Comparison of ENCODE assay signal across 1 cellular context in the genomic region with DNA sequence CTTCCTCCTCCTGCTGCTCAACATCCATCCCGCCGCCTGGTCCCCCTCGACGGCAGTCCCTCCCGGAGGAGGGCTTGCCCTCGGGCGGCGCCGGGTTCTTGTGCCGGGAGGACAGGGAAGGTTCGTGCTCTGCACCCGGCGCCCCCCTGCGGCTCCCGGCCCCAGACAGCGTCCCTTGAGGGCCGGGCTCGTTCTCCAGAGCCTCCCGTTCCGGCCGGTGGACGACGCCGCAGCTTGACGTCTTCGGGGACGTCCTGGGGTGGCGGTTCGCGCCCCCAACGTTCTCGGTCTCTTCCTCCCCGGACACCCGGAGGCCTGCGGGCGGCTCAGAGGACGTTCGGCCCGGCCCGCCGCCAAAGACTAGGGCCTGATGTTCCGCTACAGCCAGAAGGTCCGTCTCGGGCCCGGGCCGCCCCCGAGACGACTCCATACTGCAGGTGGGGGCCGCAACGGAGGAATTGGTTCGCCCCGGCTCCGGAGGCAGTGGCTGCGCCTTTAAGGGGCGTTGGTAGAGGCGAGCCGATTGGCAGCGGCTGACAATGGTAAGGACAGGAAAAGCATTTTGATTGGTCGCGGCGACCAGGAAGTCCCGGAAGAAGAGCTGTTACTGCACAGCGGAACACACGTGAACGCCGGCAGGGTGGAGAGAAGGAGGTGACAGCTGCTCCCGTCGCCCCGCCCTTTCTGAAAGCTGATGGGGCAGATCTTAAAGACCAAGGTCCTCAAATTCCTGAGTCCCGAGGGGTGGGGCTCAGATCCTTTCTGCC.
TF ChIP-seq lines count a peak whose summit lies in the region.

BORCS6 (minus strand) TSS at position 470 of the 767 bp plus-strand sequence; CDS start at position 430, 40 bp downstream.

TF ChIP-seq in K562, 482 proteins besides CTCF, POLR2A, EP300 and RAD21 (continued from another document and continues in another):
- TF ChIP-seq E2F8 (IDR thresholded peaks at IDR 0.05; ENCODE audit: low read depth, partially characterized antibody) (peak; percentile 79), SRSF1 (IDR thresholded peaks at IDR 0.05; ENCODE audit: low read depth, low read length) (no peak), ARID3B (CRISPR knock-in tag; IDR thresholded peaks at IDR 0.05; ENCODE audit: borderline replicate concordance) (no peak), FOXA3 (CRISPR knock-in tag; conservative IDR thresholded peaks at IDR 0.05 in 1 of 2, IDR thresholded peaks at IDR 0.05 in 1 of 2) (no peak), ARNT (IDR thresholded peaks at IDR 0.05) (no peak), ZNF764 (CRISPR knock-in tag; IDR thresholded peaks at IDR 0.05; ENCODE audit: low read depth) (peak; percentile 44; the same call in 1 of the 2 replicates), ZFP1 (CRISPR knock-in tag; IDR thresholded peaks at IDR 0.05) (no peak), EZH2 (IDR thresholded peaks at IDR 0.05; ENCODE audit: borderline replicate concordance, low read depth, low read length) (no peak), HNRNPLL (IDR thresholded peaks at IDR 0.05; ENCODE audit: low read depth, low read length, poor library complexity, severe bottlenecking) (peak; percentile 27), CAMTA2 (CRISPR knock-in tag; conservative IDR thresholded peaks at IDR 0.05) (no peak), GTF2B (IDR thresholded peaks at IDR 0.05; ENCODE audit: extremely low read depth, insufficient read length) (no peak), SMAD1 (IDR thresholded peaks at IDR 0.05; ENCODE audit: low read depth, low read length, partially characterized antibody) (no peak), BCOR (IDR thresholded peaks at IDR 0.05) (0 out of 2 replicates have a peak, but pooled peaks have one; percentile 16), ZNF551 (CRISPR knock-in tag; IDR thresholded peaks at IDR 0.05) (no peak), MEF2A (IDR thresholded peaks at IDR 0.05; ENCODE audit: control insufficient read depth, low read depth, low read length) (no peak), BMI1 (IDR thresholded peaks at IDR 0.05; ENCODE audit: low read length) (no peak), NFIX (CRISPR knock-in tag; IDR thresholded peaks at IDR 0.05; ENCODE audit: low read depth) (no peak), CREB1 (IDR thresholded peaks at IDR 0.05) (no peak), CREB1 (CRISPR knock-in tag; IDR thresholded peaks at IDR 0.05) (no peak), SOX6 (IDR thresholded peaks at IDR 0.05) (peak; percentile 15; the same call in 1 of the 2 replicates), STAT5A (IDR thresholded peaks at IDR 0.05; ENCODE audit: borderline replicate concordance, low read length) (no peak), ZNF175 (CRISPR knock-in tag; IDR thresholded peaks at IDR 0.05; ENCODE audit: low read depth) (no peak), TARDBP (IDR thresholded peaks at IDR 0.05) (no peak), SPI1 (IDR thresholded peaks at IDR 0.05; ENCODE audit: borderline replicate concordance, low read depth, low read length) (no peak), LCOR (CRISPR knock-in tag; IDR thresholded peaks at IDR 0.05) (0 out of 2 replicates have a peak, but pooled peaks have one; percentile 23), MBD1 (CRISPR knock-in tag; IDR thresholded peaks at IDR 0.05) (no peak), MBD2 (IDR thresholded peaks at IDR 0.05; ENCODE audit: borderline replicate concordance, low read depth) (peak; percentile 56; the same call in 1 of the 2 replicates), NCOA2 (IDR thresholded peaks at IDR 0.05; ENCODE audit: partially characterized antibody in 2 of 2) (no peak), POLR2H (tag; IDR thresholded peaks at IDR 0.05; ENCODE audit: low read depth) (no peak), NR1H2 (CRISPR knock-in tag; IDR thresholded peaks at IDR 0.05) (no peak), TBL1XR1 (IDR thresholded peaks at IDR 0.05; ENCODE audit: low read length in 2 of 2) (no peak), ZNF699 (CRISPR knock-in tag; IDR thresholded peaks at IDR 0.05; ENCODE audit: insufficient replicate concordance) (no peak), XRCC3 (IDR thresholded peaks at IDR 0.05) (no peak), KLF13 (tag; IDR thresholded peaks at IDR 0.05; ENCODE audit: borderline replicate concordance, low read depth) (no peak)
- TF ChIP-seq, protein P1, sequence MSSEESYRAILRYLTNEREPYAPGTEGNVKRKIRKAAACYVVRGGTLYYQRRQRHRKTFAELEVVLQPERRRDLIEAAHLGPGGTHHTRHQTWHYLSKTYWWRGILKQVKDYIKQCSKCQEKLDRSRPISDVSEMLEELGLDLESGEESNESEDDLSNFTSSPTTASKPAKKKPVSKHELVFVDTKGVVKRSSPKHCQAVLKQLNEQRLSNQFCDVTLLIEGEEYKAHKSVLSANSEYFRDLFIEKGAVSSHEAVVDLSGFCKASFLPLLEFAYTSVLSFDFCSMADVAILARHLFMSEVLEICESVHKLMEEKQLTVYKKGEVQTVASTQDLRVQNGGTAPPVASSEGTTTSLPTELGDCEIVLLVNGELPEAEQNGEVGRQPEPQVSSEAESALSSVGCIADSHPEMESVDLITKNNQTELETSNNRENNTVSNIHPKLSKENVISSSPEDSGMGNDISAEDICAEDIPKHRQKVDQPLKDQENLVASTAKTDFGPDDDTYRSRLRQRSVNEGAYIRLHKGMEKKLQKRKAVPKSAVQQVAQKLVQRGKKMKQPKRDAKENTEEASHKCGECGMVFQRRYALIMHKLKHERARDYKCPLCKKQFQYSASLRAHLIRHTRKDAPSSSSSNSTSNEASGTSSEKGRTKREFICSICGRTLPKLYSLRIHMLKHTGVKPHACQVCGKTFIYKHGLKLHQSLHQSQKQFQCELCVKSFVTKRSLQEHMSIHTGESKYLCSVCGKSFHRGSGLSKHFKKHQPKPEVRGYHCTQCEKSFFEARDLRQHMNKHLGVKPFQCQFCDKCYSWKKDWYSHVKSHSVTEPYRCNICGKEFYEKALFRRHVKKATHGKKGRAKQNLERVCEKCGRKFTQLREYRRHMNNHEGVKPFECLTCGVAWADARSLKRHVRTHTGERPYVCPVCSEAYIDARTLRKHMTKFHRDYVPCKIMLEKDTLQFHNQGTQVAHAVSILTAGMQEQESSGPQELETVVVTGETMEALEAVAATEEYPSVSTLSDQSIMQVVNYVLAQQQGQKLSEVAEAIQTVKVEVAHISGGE (CRISPR knock-in tag; IDR thresholded peaks at IDR 0.05): peak in 1 of 3 experiments; percentile 59; a peak in 1 of 6 replicates
- TF ChIP-seq, protein P2, sequence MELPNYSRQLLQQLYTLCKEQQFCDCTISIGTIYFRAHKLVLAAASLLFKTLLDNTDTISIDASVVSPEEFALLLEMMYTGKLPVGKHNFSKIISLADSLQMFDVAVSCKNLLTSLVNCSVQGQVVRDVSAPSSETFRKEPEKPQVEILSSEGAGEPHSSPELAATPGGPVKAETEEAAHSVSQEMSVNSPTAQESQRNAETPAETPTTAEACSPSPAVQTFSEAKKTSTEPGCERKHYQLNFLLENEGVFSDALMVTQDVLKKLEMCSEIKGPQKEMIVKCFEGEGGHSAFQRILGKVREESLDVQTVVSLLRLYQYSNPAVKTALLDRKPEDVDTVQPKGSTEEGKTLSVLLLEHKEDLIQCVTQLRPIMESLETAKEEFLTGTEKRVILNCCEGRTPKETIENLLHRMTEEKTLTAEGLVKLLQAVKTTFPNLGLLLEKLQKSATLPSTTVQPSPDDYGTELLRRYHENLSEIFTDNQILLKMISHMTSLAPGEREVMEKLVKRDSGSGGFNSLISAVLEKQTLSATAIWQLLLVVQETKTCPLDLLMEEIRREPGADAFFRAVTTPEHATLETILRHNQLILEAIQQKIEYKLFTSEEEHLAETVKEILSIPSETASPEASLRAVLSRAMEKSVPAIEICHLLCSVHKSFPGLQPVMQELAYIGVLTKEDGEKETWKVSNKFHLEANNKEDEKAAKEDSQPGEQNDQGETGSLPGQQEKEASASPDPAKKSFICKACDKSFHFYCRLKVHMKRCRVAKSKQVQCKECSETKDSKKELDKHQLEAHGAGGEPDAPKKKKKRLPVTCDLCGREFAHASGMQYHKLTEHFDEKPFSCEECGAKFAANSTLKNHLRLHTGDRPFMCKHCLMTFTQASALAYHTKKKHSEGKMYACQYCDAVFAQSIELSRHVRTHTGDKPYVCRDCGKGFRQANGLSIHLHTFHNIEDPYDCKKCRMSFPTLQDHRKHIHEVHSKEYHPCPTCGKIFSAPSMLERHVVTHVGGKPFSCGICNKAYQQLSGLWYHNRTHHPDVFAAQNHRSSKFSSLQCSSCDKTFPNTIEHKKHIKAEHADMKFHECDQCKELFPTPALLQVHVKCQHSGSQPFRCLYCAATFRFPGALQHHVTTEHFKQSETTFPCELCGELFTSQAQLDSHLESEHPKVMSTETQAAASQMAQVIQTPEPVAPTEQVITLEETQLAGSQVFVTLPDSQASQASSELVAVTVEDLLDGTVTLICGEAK (IDR thresholded peaks at IDR 0.05): no peak
- TF ChIP-seq, protein P2 (CRISPR knock-in tag; IDR thresholded peaks at IDR 0.05): no peak
- TF ChIP-seq, protein P3, sequence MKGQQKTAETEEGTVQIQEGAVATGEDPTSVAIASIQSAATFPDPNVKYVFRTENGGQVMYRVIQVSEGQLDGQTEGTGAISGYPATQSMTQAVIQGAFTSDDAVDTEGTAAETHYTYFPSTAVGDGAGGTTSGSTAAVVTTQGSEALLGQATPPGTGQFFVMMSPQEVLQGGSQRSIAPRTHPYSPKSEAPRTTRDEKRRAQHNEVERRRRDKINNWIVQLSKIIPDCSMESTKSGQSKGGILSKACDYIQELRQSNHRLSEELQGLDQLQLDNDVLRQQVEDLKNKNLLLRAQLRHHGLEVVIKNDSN (CRISPR knock-in tag; IDR thresholded peaks at IDR 0.05): peak; percentile 84
